36 cellular contexts compared by ENCODE assay signal in genomic region chr7:126819197-126819484, GRCh38.
DNase-seq lines count a peak whose midpoint lies in the region; ATAC-seq, FAIRE-seq and TF ChIP-seq lines count a peak whose summit lies in the region.
"Had no signal": no experiment of that assay in that cellular context is flagged by ENCODE, and none has a peak within 500 bp of the region (broad histone marks: within the 10 kb centered on the region; RNA-seq: fewer than 3 reads in every experiment).

No MANE protein-coding gene starts in this region.

- CTCF ChIA-PET in HepG2 (lab: Yijun Ruan, JAX; ENCODE audit: low intra/inter-chr PET ratio, low total read pairs) (no interaction called here), H1 (lab: Charles Lee; ENCODE audit: partially characterized antibody) (interaction anchor here (0.7 to 1.2 kb wide), 2 partner anchors 16 to 81 kb away, joined by 3 to 5 read pairs; no protein-coding TSS in a partner anchor)

- no peak overlapping the region for H3K4me3 Mint-ChIP-seq in effector memory CD8-positive, alpha-beta T cell
- H3K4me3 Mint-ChIP-seq: B cell; CD14-positive monocyte; CD4-positive, alpha-beta memory T cell; CD4-positive, alpha-beta T cell; CD4-positive, CD25-positive, alpha-beta regulatory T cell; CD8-positive, alpha-beta memory T cell; CD8-positive, alpha-beta T cell had no signal

- no peaks in the 10 kb centered on the region for H3K27me3 ChIP-seq in right lobe of liver
- no peaks in the 10 kb centered on the region for H3K27me3 ChIP-seq in HepG2 (ENCODE audit: control insufficient read depth in 1 of 2, insufficient read depth in 2 of 2, low read length in 2 of 2)
- H3K27me3 ChIP-seq in H1 (replicated peaks in 1 of 4; ENCODE audit: control insufficient read depth in 3 of 4, extremely low read depth in 1 of 4, insufficient read depth in 3 of 4, low read length in 3 of 4): no peaks in the 10 kb centered on the region
- H3K27me3 ChIP-seq: BE2C; BLaER1; BLaER1 treated with 17β-estradiol and CSF1 and Interleukin-3, amounts not matched to agents 10 nM and 100 nM had no signal

- intact Hi-C loops in right lobe of liver (cut with DNase I) (no loop called here), HepG2 (cut with micrococcal nuclease; ENCODE audit: unreplicated experiment) (no loop called here)

- H3K4me1 ChIP-seq in right lobe of liver: no peaks in the 10 kb centered on the region
- H3K4me1 ChIP-seq in HepG2 (ENCODE audit: insufficient read depth, low read length): no peaks in the 10 kb centered on the region
- H3K4me1 ChIP-seq in H1 (replicated peaks in 1 of 4; ENCODE audit: control insufficient read depth in 3 of 4, insufficient read depth in 4 of 4, low read length in 3 of 4): no peaks in the 10 kb centered on the region
- H3K4me1 ChIP-seq: A549; BLaER1; BLaER1 treated with 17β-estradiol and CSF1 and Interleukin-3, amounts not matched to agents 10 nM and 100 nM; Caco-2 had no signal

- no peak overlapping the region for H2BK12ac ChIP-seq in H1 (ENCODE audit: low read depth, low read length)

- peaks cover 3% of the 10 kb centered on the region; the same call in 1 of the 2 replicates for H3K23me2 ChIP-seq in H1 (ENCODE audit: low read depth, low read length)

- no peak overlapping the region for H2BK120ac ChIP-seq in H1 (replicated peaks; ENCODE audit: low read depth, low read length)

- H3K4me3 ChIP-seq in right lobe of liver: no peak overlapping the region
- no peak overlapping the region for H3K4me3 ChIP-seq in HepG2 (replicated peaks in 1 of 3; ENCODE audit: insufficient read depth in 1 of 3, low read depth in 2 of 3, low read length in 3 of 3)
- H3K4me3 ChIP-seq in H1 (ENCODE audit: extremely low read depth in 1 of 4, insufficient read depth in 2 of 4, low read depth in 3 of 4, low read length in 4 of 4): no peak overlapping the region
- H3K4me3 ChIP-seq: A549; BLaER1; BLaER1 treated with 17β-estradiol and CSF1 and Interleukin-3, amounts not matched to agents 10 nM and 100 nM had no signal

- no peaks in the 10 kb centered on the region for H3K4me1 Mint-ChIP-seq in effector memory CD8-positive, alpha-beta T cell (ENCODE audit: low read depth in 2 of 2)
- H3K4me1 Mint-ChIP-seq: B cell; CD14-positive monocyte; CD4-positive, alpha-beta memory T cell; CD4-positive, CD25-positive, alpha-beta regulatory T cell; CD8-positive, alpha-beta memory T cell had no signal

- no TSS peak for BruUV-seq in HepG2 (replicated peaks; lab: Mats Ljungman, UMichigan)

- no peak overlapping the region for H3K23ac ChIP-seq in H1 (ENCODE audit: insufficient read length)

- H4K5ac ChIP-seq in H1 (ENCODE audit: insufficient read length, low read depth, low read length): no peak overlapping the region

- TF ChIP-seq RAD21 in HepG2 (CRISPR knock-in tag; IDR thresholded peaks at IDR 0.05) (no peak), H1 (IDR thresholded peaks at IDR 0.05 in 1 of 2, conservative IDR thresholded peaks at IDR 0.05 in 1 of 2; ENCODE audit: low read depth in 2 of 2, low read length in 2 of 2) (no peak)

- ATAC-seq in right lobe of liver: peak in 3 of 4 donors; percentile 20 to 79 (median 20)
- no peak for ATAC-seq in HepG2
- ATAC-seq in left lobe of liver: peak; percentile 70
- no peak for ATAC-seq in effector memory CD8-positive, alpha-beta T cell (replicated peaks)
- ATAC-seq: A549; CD8-positive, alpha-beta T cell had no signal

- H3K9me3 ChIP-seq in right lobe of liver: no peaks in the 10 kb centered on the region
- no peaks in the 10 kb centered on the region for H3K9me3 ChIP-seq in HepG2 (ENCODE audit: low read length)
- no peaks in the 10 kb centered on the region for H3K9me3 ChIP-seq in H1 (ENCODE audit: insufficient read depth in 2 of 2, low read depth in 1 of 2, low read length in 1 of 2)
- H3K9me3 ChIP-seq: A549; BE2C; BLaER1; BLaER1 treated with 17β-estradiol and CSF1 and Interleukin-3, amounts not matched to agents 10 nM and 100 nM; Caco-2 had no signal

- FAIRE-seq in HepG2 (lab: Jason Lieb, UNC) (no peak), H1 (lab: Jason Lieb, UNC) (no peak)
- FAIRE-seq: A549, D721Med had no signal

- H3K36me3 ChIP-seq in right lobe of liver (no peaks in the 10 kb centered on the region), HepG2 (replicated peaks in 1 of 2; ENCODE audit: control insufficient read depth in 1 of 2, insufficient read depth in 2 of 2, low read length in 2 of 2) (no peaks in the 10 kb centered on the region), H1 (ENCODE audit: control insufficient read depth in 2 of 4, insufficient read depth in 4 of 4, low read length in 3 of 4) (no peaks in the 10 kb centered on the region)
- H3K36me3 ChIP-seq: BE2C; BLaER1; BLaER1 treated with 17β-estradiol and CSF1 and Interleukin-3, amounts not matched to agents 10 nM and 100 nM had no signal

- H3K27ac ChIP-seq in right lobe of liver (no peak overlapping the region), HepG2 (ENCODE audit: extremely low read length, insufficient read depth, low read length) (no peak overlapping the region), H1 (ENCODE audit: low read depth, low read length) (no peak overlapping the region)
- H3K27ac ChIP-seq: 22Rv1; A549; BLaER1; BLaER1 treated with 17β-estradiol and CSF1 and Interleukin-3, amounts not matched to agents 10 nM and 100 nM; C4-2B had no signal

- peaks cover 2 to 8% of the 10 kb centered on the region in 2 donors for H3K9me3 Mint-ChIP-seq in effector memory CD8-positive, alpha-beta T cell
- H3K9me3 Mint-ChIP-seq: CD4-positive, alpha-beta T cell; CD8-positive, alpha-beta T cell had no signal

- no peak overlapping the region for H4K91ac ChIP-seq in H1 (replicated peaks; ENCODE audit: insufficient read length, low read length)

- POLR2A ChIA-PET in HepG2 (lab: Yijun Ruan, JAX) (no interaction called here), H1 (lab: Charles Lee; ENCODE audit: partially characterized antibody) (no interaction called here)

- H3K36me3 Mint-ChIP-seq in effector memory CD8-positive, alpha-beta T cell (ENCODE audit: insufficient read depth): no peaks in the 10 kb centered on the region
- H3K36me3 Mint-ChIP-seq: CD14-positive monocyte; CD4-positive, alpha-beta memory T cell; CD4-positive, CD25-positive, alpha-beta regulatory T cell; CD8-positive, alpha-beta memory T cell; CD8-positive, alpha-beta T cell had no signal

- in situ Hi-C loops in HepG2 (cut with HindIII; ENCODE audit: extremely low pct_ligation_motif_present, low pct_unique_long_range_greater_than_20kb): loop anchor here (25.0 kb wide), 1 partner anchor 693 kb away; no protein-coding TSS in a partner anchor

- H3K79me1 ChIP-seq in H1 (ENCODE audit: low read depth, low read length): no peaks in the 10 kb centered on the region

- H4K8ac ChIP-seq in H1 (ENCODE audit: extremely low read depth, insufficient read depth, low read length): no peak overlapping the region

- H3K14ac ChIP-seq in H1 (ENCODE audit: insufficient read length): no peak overlapping the region

- TF ChIP-seq CTCF in right lobe of liver (IDR thresholded peaks at IDR 0.05): no peak
- TF ChIP-seq CTCF in HepG2 (CRISPR knock-in tag; IDR thresholded peaks at IDR 0.05): no peak
- TF ChIP-seq CTCF in H1 (IDR thresholded peaks at IDR 0.05; ENCODE audit: control extremely low read depth in 1 of 3, insufficient read depth in 1 of 3, low read depth in 1 of 3, low read length in 3 of 3): no peak

- TF ChIP-seq EP300 in HepG2 (IDR thresholded peaks at IDR 0.05; ENCODE audit: low read depth in 2 of 2, low read length in 2 of 2): no peak
- no peak for TF ChIP-seq EP300 in HepG2 (CRISPR knock-in tag; IDR thresholded peaks at IDR 0.05; ENCODE audit: borderline replicate concordance)
- no peak for TF ChIP-seq EP300 in H1 (IDR thresholded peaks at IDR 0.05; ENCODE audit: borderline replicate concordance in 1 of 2, low read depth in 2 of 2, low read length in 2 of 2)

- H3K4ac ChIP-seq in H1 (replicated peaks; ENCODE audit: insufficient read length, low read depth, low read length): no peak overlapping the region

- H2BK15ac ChIP-seq in H1 (ENCODE audit: low read length): no peak overlapping the region

- no peak overlapping the region for H2AK5ac ChIP-seq in H1 (ENCODE audit: low read depth, low read length)

- TF ChIP-seq POLR2A in right lobe of liver (IDR thresholded peaks at IDR 0.05) (no peak), HepG2 (IDR thresholded peaks at IDR 0.05; ENCODE audit: insufficient read depth in 1 of 2, low read depth in 2 of 2, low read length in 2 of 2) (no peak), H1 (IDR thresholded peaks at IDR 0.05; ENCODE audit: control extremely low read depth in 1 of 2, low read depth in 2 of 2, low read length in 2 of 2) (no peak)

- DNase-seq in right lobe of liver (no peak), HepG2 (ENCODE audit: low spot score) (no peak), SW480 (ENCODE audit: low spot score) (peak; percentile 19), H1 (ENCODE audit: low read depth in 1 of 2, low spot score in 2 of 2) (no peak), left lobe of liver (ENCODE audit: low spot score) (no peak), GOT3 (lab: John Stamatoyannopoulos, UW) (no peak), ecto neural progenitor cell (ENCODE audit: low spot score) (no peak)
- no peak for DNase-seq in effector memory CD8-positive, alpha-beta T cell
- DNase-seq: 8988T; ACHN; AML-193; BE2C; C1 segment of cervical spinal cord; Caco-2; Calu3; CD4-positive, alpha-beta memory T cell; CD4-positive, alpha-beta T cell; CD4-positive, CD25-positive, alpha-beta regulatory T cell; CD8-positive, alpha-beta memory T cell; CD8-positive, alpha-beta T cell; COR-L47; DMS 273 treated with DMSO at 0.1 percent for 48 hours; DMS153; DMS53; DMS79; DMS79 treated with DMSO at 0.1 percent for 48 hours; DND-41; EL had no signal

- no peaks in the 10 kb centered on the region for H4K20me1 ChIP-seq in HepG2 (ENCODE audit: insufficient read depth, low read length)
- peaks cover 0 to 1% of the 10 kb centered on the region in 2 experiments for H4K20me1 ChIP-seq in H1 (replicated peaks in 1 of 2; ENCODE audit: control insufficient read depth in 1 of 2, insufficient read depth in 2 of 2, low read length in 2 of 2)
- H4K20me1 ChIP-seq: BLaER1; BLaER1 treated with 17β-estradiol and CSF1 and Interleukin-3, amounts not matched to agents 10 nM and 100 nM had no signal

- no peak overlapping the region for H2AFZ ChIP-seq in HepG2 (ENCODE audit: low read length)
- no peak overlapping the region for H2AFZ ChIP-seq in H1 (ENCODE audit: low read length)

- H3K9ac ChIP-seq in HepG2 (ENCODE audit: insufficient read depth, low read depth, low read length) (no peak overlapping the region), H1 (replicated peaks in 1 of 4; ENCODE audit: extremely low read depth in 1 of 4, low read depth in 3 of 4, low read length in 3 of 4) (no peak overlapping the region)
- H3K9ac ChIP-seq: BLaER1; BLaER1 treated with 17β-estradiol and CSF1 and Interleukin-3, amounts not matched to agents 10 nM and 100 nM had no signal

- peaks cover 0 to 7% of the 10 kb centered on the region in 2 donors for H3K27me3 Mint-ChIP-seq in effector memory CD8-positive, alpha-beta T cell
- H3K27me3 Mint-ChIP-seq: CD4-positive, CD25-positive, alpha-beta regulatory T cell had no signal

- H3K4me2 ChIP-seq in HepG2 (ENCODE audit: low read depth, low read length): no peak overlapping the region
- H3K4me2 ChIP-seq in H1 (ENCODE audit: insufficient read depth in 1 of 2, low read depth in 2 of 2, low read length in 2 of 2): no peak overlapping the region
- H3K4me2 ChIP-seq: A549; BLaER1; BLaER1 treated with 17β-estradiol and CSF1 and Interleukin-3, amounts not matched to agents 10 nM and 100 nM had no signal

- peak overlapping the region; percentile 89 for H3K56ac ChIP-seq in H1 (replicated peaks; ENCODE audit: insufficient read length, low read depth, low read length)

- no peak overlapping the region for H3K18ac ChIP-seq in H1 (ENCODE audit: extremely low read depth, low read length)

- no peak overlapping the region for H2BK5ac ChIP-seq in H1 (ENCODE audit: low read depth, low read length)

- no peak overlapping the region for H2BK20ac ChIP-seq in H1 (ENCODE audit: low read length)

- H3K79me2 ChIP-seq in HepG2 (ENCODE audit: insufficient read depth, low read length): no peaks in the 10 kb centered on the region
- H3K79me2 ChIP-seq in H1 (ENCODE audit: control insufficient read depth in 1 of 2, insufficient read depth in 2 of 2, low read length in 2 of 2): no peaks in the 10 kb centered on the region

- no peak overlapping the region for H3K27ac Mint-ChIP-seq in effector memory CD8-positive, alpha-beta T cell
- H3K27ac Mint-ChIP-seq: B cell; CD14-positive monocyte; CD4-positive, alpha-beta memory T cell; CD4-positive, alpha-beta T cell; CD4-positive, CD25-positive, alpha-beta regulatory T cell; CD8-positive, alpha-beta memory T cell; CD8-positive, alpha-beta T cell had no signal

- 23% methylated on average over 5 of the region's 5 CpGs for WGBS in right lobe of liver (ENCODE audit: insufficient coverage, low coverage, low lambda C conversion rate, missing lambda C conversion rate)
- under 1% methylated on average over 5 of the region's 5 CpGs for WGBS in HepG2 (ENCODE audit: low lambda C conversion rate)
- 89 to 100% methylated on average over 1 to 5 of the region's 5 CpGs for WGBS in H1 (ENCODE audit: extremely low coverage in 1 of 2, insufficient coverage in 1 of 2, insufficient read length in 1 of 2, insufficient replicate concordance in 2 of 2, low coverage in 1 of 2, low lambda C conversion rate in 2 of 2, missing lambda C conversion rate in 1 of 2), 2 experiments

Comparison
In these comparisons a context has a peak if more than half of its experiments do, and no peak if none do; other contexts are left out.
1. ATAC-seq: peak in right lobe of liver (3 of 4) and left lobe of liver (single experiment); none in HepG2 (single experiment) and effector memory CD8-positive, alpha-beta T cell (single experiment).